14 cellular contexts compared by ENCODE assay signal in the genomic region with DNA sequence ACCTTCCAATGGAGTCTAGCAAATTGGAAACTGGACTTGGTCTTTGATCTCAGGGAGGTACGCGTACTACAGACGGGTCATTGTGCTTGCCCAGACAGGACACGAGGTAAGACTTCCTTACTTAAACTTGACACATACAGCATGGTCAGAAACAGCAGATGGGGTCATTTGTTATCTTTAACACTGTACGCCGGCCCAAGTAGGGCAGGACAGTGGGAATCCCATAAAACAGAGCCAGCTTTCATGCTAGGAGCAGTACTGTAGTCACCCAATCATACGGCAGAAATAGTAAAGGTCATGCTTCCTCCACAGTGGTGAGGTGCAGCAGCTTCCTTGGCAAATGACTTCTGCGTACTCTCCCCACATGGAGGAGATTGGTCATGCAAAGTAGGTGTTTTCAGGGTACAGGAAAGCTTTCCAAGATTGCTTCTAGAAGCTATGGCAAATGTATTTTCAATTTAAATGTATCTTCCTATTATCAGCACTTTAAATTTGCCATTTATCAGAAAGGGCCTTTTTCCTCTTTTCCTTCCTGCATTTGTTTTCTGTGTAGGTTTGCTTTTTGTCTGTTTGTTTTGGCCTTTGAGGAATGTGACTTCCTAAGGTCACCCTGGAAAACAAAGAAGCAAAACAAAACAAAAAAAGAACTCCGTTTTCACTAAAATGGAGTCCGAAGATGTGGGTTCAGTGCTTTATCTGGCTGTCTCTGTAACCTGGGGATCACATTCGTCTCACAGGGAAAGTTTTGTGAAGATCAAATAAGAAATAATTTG.
A peak's percentile ranks its signal among the peaks of the same experiment; 100 is the strongest.
DNase-seq lines count a peak whose midpoint lies in the region; ATAC-seq, FAIRE-seq and TF ChIP-seq lines count a peak whose summit lies in the region.
"Had no signal": no experiment of that assay in that cellular context is flagged by ENCODE, and none has a peak within 500 bp of the region (broad histone marks: within the 10 kb centered on the region; RNA-seq: fewer than 3 reads in every experiment).

No MANE protein-coding gene starts in this region.

- FAIRE-seq in A549 (lab: Jason Lieb, UNC), result no peak
- FAIRE-seq: colon had no signal

- intact Hi-C loops in heart right ventricle (cut with DNase I), result no loop called here

- no peaks in the 10 kb centered on the region for H3K27me3 ChIP-seq in heart right ventricle

- ATAC-seq in A549 (peak in 1 of 2 experiments; percentile 48; a peak in 2 of 6 replicates), WTC11 (peak; percentile 22; the same call in 1 of the 2 replicates), heart right ventricle (peak in 7 of 8 donors; percentile 46 to 79 (median 68)), GM18520 (IDR thresholded peaks at IDR 0.05; ENCODE audit: unreplicated experiment) (no peak)
- ATAC-seq: activated CD8-positive, alpha-beta memory T cell treated with anti-CD3 and anti-CD28 coated beads, Interleukin-2, amount 10 ng/mL, durations not matched to agents 7 days and 5 days; natural killer cell treated with Interleukin-12 subunit alpha and Interleukin-12 subunit beta and Interleukin-15 and Interleukin-18, amount 100 ng/mL, for 72 hours had no signal

- H3K4me1 Mint-ChIP-seq in WTC11, result peaks cover 59% of the 10 kb centered on the region
- H3K4me1 Mint-ChIP-seq in nephron progenitor cell, result peaks cover 71% of the 10 kb centered on the region
- H3K4me1 Mint-ChIP-seq: activated CD8-positive, alpha-beta memory T cell treated with anti-CD3 and anti-CD28 coated beads, Interleukin-2, amount 10 ng/mL, durations not matched to agents 7 days and 5 days had no signal

- H3K27ac Mint-ChIP-seq in WTC11, result peak overlapping the region; percentile 76; the same call in 1 of the 2 replicates
- peak overlapping the region; percentile 99 for H3K27ac Mint-ChIP-seq in nephron progenitor cell
- H3K27ac Mint-ChIP-seq: activated CD8-positive, alpha-beta memory T cell treated with anti-CD3 and anti-CD28 coated beads, Interleukin-2, amount 10 ng/mL, durations not matched to agents 7 days and 5 days; HFFc6; natural killer cell treated with Interleukin-12 subunit alpha and Interleukin-12 subunit beta and Interleukin-15 and Interleukin-18, amount 100 ng/mL, for 72 hours had no signal

- POLR2A ChIA-PET in A549 (lab: Yijun Ruan, JAX) (no interaction called here), WTC11 (lab: Charles Lee) (no interaction called here)

- CTCF ChIA-PET in A549 (lab: Yijun Ruan, JAX) (interaction anchor here (1.1 kb wide), 1 partner anchor 37 kb away, joined by 3 read pairs; no protein-coding TSS in a partner anchor), WTC11 (lab: Charles Lee) (interaction anchor here (1.3 kb wide), 1 partner anchor 37 kb away, joined by 3 read pairs; no protein-coding TSS in a partner anchor)

- peak overlapping the region; percentile 44 for H3K4me2 ChIP-seq in A549

- H3K4me1 ChIP-seq in A549, result peaks cover 61% of the 10 kb centered on the region
- H3K4me1 ChIP-seq in heart right ventricle, result peaks cover 0 to 59% (median 27%) of the 10 kb centered on the region in 9 donors

- H3K36me3 ChIP-seq in heart right ventricle, result no peaks in the 10 kb centered on the region

- DNase-seq in A549 (ENCODE audit: low read depth in 1 of 2, low spot score in 1 of 2) (no peak), WTC11 (ENCODE audit: low spot score) (no peak), heart right ventricle (no peak), nephron progenitor cell (no peak), NCI-H524 treated with DMSO at 0.1 percent for 48 hours (lab: John Stamatoyannopoulos, UW) (no peak), NCI-H1436 (lab: John Stamatoyannopoulos, UW) (no peak)
- DNase-seq in central memory CD4-positive, alpha-beta T cell, result no peak
- DNase-seq: activated CD8-positive, alpha-beta memory T cell treated with anti-CD3 and anti-CD28 coated beads, Interleukin-2, amount 10 ng/mL, durations not matched to agents 7 days and 5 days; COR-L47; HFFc6; NCI-H2171 had no signal

- H3K27ac ChIP-seq in A549, result peak overlapping the region in 1 of 2 experiments; percentile 74; a peak in 3 of 6 replicates
- peak overlapping the region in 9 of 10 donors; percentile 14 to 74 (median 50) for H3K27ac ChIP-seq in heart right ventricle

- no peak for TF ChIP-seq EP300 in A549 (IDR thresholded peaks at IDR 0.05)

- TF ChIP-seq CTCF in A549 (IDR thresholded peaks at IDR 0.05) (no peak), WTC11 (IDR thresholded peaks at IDR 0.05) (no peak), heart right ventricle (IDR thresholded peaks at IDR 0.05) (no peak), nephron progenitor cell (IDR thresholded peaks at IDR 0.05) (no peak)

- no peak for TF ChIP-seq POLR2A in A549 (IDR thresholded peaks at IDR 0.05; ENCODE audit: low read length)

- H3K9me3 ChIP-seq in A549 (no peaks in the 10 kb centered on the region), heart right ventricle (no peaks in the 10 kb centered on the region)

- no peaks in the 10 kb centered on the region for H3K27me3 Mint-ChIP-seq in WTC11 (ENCODE audit: low read depth)
- H3K27me3 Mint-ChIP-seq in nephron progenitor cell (ENCODE audit: low read depth, poor library complexity), result no peaks in the 10 kb centered on the region
- H3K27me3 Mint-ChIP-seq: activated CD8-positive, alpha-beta memory T cell treated with anti-CD3 and anti-CD28 coated beads, Interleukin-2, amount 10 ng/mL, durations not matched to agents 7 days and 5 days; natural killer cell treated with Interleukin-12 subunit alpha and Interleukin-12 subunit beta and Interleukin-15 and Interleukin-18, amount 100 ng/mL, for 72 hours had no signal

- H3K4me3 ChIP-seq in A549 (no peak overlapping the region), heart right ventricle (peak overlapping the region in 1 of 10 donors; percentile 25)

- 58% methylated on average over 11 of the region's 11 CpGs for WGBS in A549 (ENCODE audit: missing lambda C conversion rate)
- 44 to 59% methylated on average over 11 of the region's 11 CpGs for WGBS in heart right ventricle, 2 donors

- no peaks in the 10 kb centered on the region for H3K9me3 Mint-ChIP-seq in WTC11
- no peaks in the 10 kb centered on the region for H3K9me3 Mint-ChIP-seq in nephron progenitor cell

- no peaks in the 10 kb centered on the region for H3K36me3 Mint-ChIP-seq in WTC11
- no peaks in the 10 kb centered on the region for H3K36me3 Mint-ChIP-seq in nephron progenitor cell (ENCODE audit: low read depth)
- H3K36me3 Mint-ChIP-seq: activated CD8-positive, alpha-beta memory T cell treated with anti-CD3 and anti-CD28 coated beads, Interleukin-2, amount 10 ng/mL, durations not matched to agents 7 days and 5 days; natural killer cell treated with Interleukin-12 subunit alpha and Interleukin-12 subunit beta and Interleukin-15 and Interleukin-18, amount 100 ng/mL, for 72 hours had no signal

- no peak overlapping the region for H3K4me3 Mint-ChIP-seq in WTC11
- H3K4me3 Mint-ChIP-seq in nephron progenitor cell, result peak overlapping the region; percentile 33
- H3K4me3 Mint-ChIP-seq: activated CD8-positive, alpha-beta memory T cell treated with anti-CD3 and anti-CD28 coated beads, Interleukin-2, amount 10 ng/mL, durations not matched to agents 7 days and 5 days; HFFc6; natural killer cell treated with Interleukin-12 subunit alpha and Interleukin-12 subunit beta and Interleukin-15 and Interleukin-18, amount 100 ng/mL, for 72 hours had no signal

- no peak for TF ChIP-seq RAD21 in A549 (conservative IDR thresholded peaks at IDR 0.05 in 1 of 2, IDR thresholded peaks at IDR 0.05 in 1 of 2)

TF ChIP-seq in A549, 52 proteins besides CTCF, POLR2A, EP300 and RAD21 (continues in another document):
- TF ChIP-seq BHLHE40 (IDR thresholded peaks at IDR 0.05; ENCODE audit: low read depth, low read length) (no peak), CHD2 (IDR thresholded peaks at IDR 0.05; ENCODE audit: low read length, partially characterized antibody) (no peak), NR3C1 (IDR thresholded peaks at IDR 0.05) (no peak), JUNB (IDR thresholded peaks at IDR 0.05) (no peak), RFX5 (IDR thresholded peaks at IDR 0.05) (no peak), HDAC2 (IDR thresholded peaks at IDR 0.05) (no peak), FOXS1 (CRISPR knock-in tag; IDR thresholded peaks at IDR 0.05) (no peak)
- TF ChIP-seq, protein P1, sequence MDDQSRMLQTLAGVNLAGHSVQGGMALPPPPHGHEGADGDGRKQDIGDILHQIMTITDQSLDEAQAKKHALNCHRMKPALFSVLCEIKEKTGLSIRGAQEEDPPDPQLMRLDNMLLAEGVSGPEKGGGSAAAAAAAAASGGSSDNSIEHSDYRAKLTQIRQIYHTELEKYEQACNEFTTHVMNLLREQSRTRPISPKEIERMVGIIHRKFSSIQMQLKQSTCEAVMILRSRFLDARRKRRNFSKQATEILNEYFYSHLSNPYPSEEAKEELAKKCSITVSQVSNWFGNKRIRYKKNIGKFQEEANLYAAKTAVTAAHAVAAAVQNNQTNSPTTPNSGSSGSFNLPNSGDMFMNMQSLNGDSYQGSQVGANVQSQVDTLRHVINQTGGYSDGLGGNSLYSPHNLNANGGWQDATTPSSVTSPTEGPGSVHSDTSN (IDR thresholded peaks at IDR 0.05), result no peak

TF ChIP-seq in WTC11, 78 proteins besides CTCF, POLR2A, EP300 and RAD21:
- peak; percentile 28; the same call in 1 of the 2 replicates for TF ChIP-seq GABPB1 (CRISPR knock-in tag; IDR thresholded peaks at IDR 0.05)
- TF ChIP-seq, protein P2, sequence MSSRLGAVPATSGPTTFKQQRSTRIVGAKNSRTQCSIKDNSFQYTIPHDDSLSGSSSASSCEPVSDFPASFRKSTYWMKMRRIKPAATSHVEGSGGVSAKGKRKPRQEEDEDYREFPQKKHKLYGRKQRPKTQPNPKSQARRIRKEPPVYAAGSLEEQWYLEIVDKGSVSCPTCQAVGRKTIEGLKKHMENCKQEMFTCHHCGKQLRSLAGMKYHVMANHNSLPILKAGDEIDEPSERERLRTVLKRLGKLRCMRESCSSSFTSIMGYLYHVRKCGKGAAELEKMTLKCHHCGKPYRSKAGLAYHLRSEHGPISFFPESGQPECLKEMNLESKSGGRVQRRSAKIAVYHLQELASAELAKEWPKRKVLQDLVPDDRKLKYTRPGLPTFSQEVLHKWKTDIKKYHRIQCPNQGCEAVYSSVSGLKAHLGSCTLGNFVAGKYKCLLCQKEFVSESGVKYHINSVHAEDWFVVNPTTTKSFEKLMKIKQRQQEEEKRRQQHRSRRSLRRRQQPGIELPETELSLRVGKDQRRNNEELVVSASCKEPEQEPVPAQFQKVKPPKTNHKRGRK (CRISPR knock-in tag; IDR thresholded peaks at IDR 0.05; ENCODE audit: borderline replicate concordance), result no peak
